Comparison of ENCODE assay signal across 24 cellular contexts in the genomic region with DNA sequence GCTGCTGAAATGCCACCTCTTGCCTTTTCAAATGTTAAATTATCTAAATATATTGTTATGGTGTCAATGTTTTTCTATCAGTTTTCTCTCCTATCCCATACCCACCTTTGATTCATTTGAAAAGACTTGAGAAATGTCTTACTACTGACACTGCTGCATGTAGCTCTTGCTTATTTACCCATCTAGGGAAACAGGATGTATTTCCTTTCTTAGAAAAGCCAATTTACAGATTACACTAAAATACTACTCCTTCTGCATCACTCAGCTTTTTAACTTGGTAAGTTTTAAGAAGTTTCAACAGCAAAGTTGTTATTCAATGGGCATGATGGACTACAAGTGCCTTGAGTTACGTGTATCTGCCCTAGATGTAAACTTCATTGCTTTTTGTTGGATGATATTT. TPM values are rescaled to one million over a fixed set of nuclear protein-coding genes. Genes with fewer than 3 reads are reported as not detected.
"Had no signal": no experiment of that assay in that cellular context is flagged by ENCODE, and none has a peak within 500 bp of the region (broad histone marks: within the 10 kb centered on the region; RNA-seq: fewer than 3 reads in every experiment).

No MANE protein-coding gene starts in this region.

- H3K27me3 Mint-ChIP-seq: memory B cell; progenitor cell of endocrine pancreas; stimulated activated naive CD8-positive, alpha-beta T cell treated with anti-CD3 and anti-CD28 coated beads, Interleukin-15, amount 100 ng/mL, for 72 hours had no signal

- H3K4me3 Mint-ChIP-seq: memory B cell; nephron; neural progenitor cell; stimulated activated naive CD8-positive, alpha-beta T cell treated with anti-CD3 and anti-CD28 coated beads, Interleukin-15, amount 100 ng/mL, for 72 hours had no signal

- H3K9me3 Mint-ChIP-seq: memory B cell; nephron; stimulated activated naive CD8-positive, alpha-beta T cell treated with anti-CD3 and anti-CD28 coated beads, Interleukin-15, amount 100 ng/mL, for 72 hours had no signal

- H3K4me1 Mint-ChIP-seq: memory B cell; nephron; stimulated activated naive CD8-positive, alpha-beta T cell treated with anti-CD3 and anti-CD28 coated beads, Interleukin-15, amount 100 ng/mL, for 72 hours had no signal

- H3K27ac Mint-ChIP-seq: memory B cell; nephron; neural progenitor cell; progenitor cell of endocrine pancreas; stimulated activated naive CD8-positive, alpha-beta T cell treated with anti-CD3 and anti-CD28 coated beads, Interleukin-15, amount 100 ng/mL, for 72 hours had no signal

- DNase-seq: dermis blood vessel endothelial cell; effector memory CD4-positive, alpha-beta T cell; foreskin keratinocyte; heart left ventricle; kidney; right lobe of liver; small intestine; stimulated activated CD4-positive, alpha-beta T cell treated with anti-CD3 and anti-CD28 coated beads, Interleukin-15, amount 100 ng/mL, for 24 hours; stimulated activated CD4-positive, alpha-beta T cell treated with anti-CD3 and anti-CD28 coated beads, Interleukin-4, amount 100 ng/mL, for 1 hour; stimulated activated CD8-positive, alpha-beta memory T cell treated with anti-CD3 and anti-CD28 coated beads, Interleukin-4, amount 100 ng/mL, for 48 hours; stimulated activated naive CD4-positive, alpha-beta T cell; stimulated activated naive CD8-positive, alpha-beta T cell treated with anti-CD3 and anti-CD28 coated beads, Interleukin-15, amount 100 ng/mL, for 72 hours; transverse colon; upper lobe of right lung; uterus had no signal

- ATAC-seq: foreskin keratinocyte; gastroesophageal sphincter; heart left ventricle; left lobe of liver; right lobe of liver; stimulated activated naive CD8-positive, alpha-beta T cell treated with anti-CD3 and anti-CD28 coated beads, Interleukin-15, amount 100 ng/mL, for 72 hours; upper lobe of right lung had no signal

RNA-seq across cellular contexts. Expression of gene KCNE5, which starts 13.2 kb away (rescaled TPM):
- total RNA-seq: dermis blood vessel endothelial cell, epithelial cell of proximal tubule, esophagus muscularis mucosa, left lobe of liver, mononuclear cell, transverse colon, upper lobe of right lung had no signal
